ENCODE assay signal across 9 cellular contexts in the genomic region with DNA sequence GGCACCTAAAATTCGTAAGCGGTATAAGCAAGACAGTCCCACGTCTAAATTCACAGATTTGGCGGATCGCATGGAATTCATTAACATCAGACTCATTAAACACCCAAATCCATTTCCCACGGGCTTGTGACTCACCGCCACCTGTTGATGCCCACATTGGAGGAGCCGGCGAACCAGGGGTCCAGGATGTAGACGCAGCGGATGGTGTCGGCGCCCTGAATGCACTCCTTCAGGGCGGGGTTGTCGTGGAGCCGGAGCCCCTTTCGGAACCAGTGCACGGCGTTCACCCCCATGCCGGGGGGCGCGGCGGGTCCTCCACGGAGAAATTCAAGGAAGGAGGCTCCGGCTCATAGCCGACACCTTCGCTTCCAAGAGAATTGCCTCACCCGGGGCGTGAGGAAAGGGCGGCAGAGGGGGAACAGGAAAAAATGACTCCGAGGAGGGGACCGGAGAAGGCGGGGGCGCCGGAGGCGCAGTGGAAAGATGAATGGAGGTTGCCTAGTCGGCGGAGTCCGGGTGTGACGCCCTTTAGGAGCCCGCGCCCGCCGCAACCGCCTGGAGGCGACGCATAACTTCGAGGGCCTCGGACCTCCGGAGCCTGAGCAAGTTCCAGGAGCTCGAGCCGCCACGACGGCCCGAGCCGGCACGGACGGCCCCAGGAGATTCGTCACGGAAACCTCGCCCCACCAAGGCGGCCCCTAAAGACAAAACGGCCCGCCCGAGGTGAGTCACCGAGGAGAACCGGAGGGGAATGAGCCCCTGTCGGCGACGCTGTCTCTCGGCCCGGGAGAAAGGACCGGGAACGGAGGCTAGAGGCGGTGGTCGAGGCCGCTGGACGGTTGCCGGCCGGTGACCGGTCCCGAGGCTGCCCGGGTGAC. TPM values are rescaled to one million over a fixed set of nuclear protein-coding genes. Genes with fewer than 3 reads are reported as not detected.
DNase-seq lines count a peak whose midpoint lies in the region; ATAC-seq, FAIRE-seq and TF ChIP-seq lines count a peak whose summit lies in the region.
"Had no signal": no experiment of that assay in that cellular context is flagged by ENCODE, and none has a peak within 500 bp of the region (broad histone marks: within the 10 kb centered on the region; RNA-seq: fewer than 3 reads in every experiment).

No MANE protein-coding gene starts in this region.

- intact Hi-C loops in CD14-positive monocyte (cut with micrococcal nuclease) = no loop called here

- TF ChIP-seq POLR2A in GM12891 (IDR thresholded peaks at IDR 0.05; ENCODE audit: low read depth, low read length) = no peak

- ATAC-seq in GM19452 (IDR thresholded peaks at IDR 0.05; ENCODE audit: unreplicated experiment) = peak; percentile 33

- H3K4me1 Mint-ChIP-seq in CD14-positive monocyte = peaks cover 9% of the 10 kb centered on the region

- H3K9me3 Mint-ChIP-seq in CD14-positive monocyte = peaks cover 11 to 20% (median 14%) of the 10 kb centered on the region in 7 donors

- H3K36me3 Mint-ChIP-seq in CD14-positive monocyte = no peaks in the 10 kb centered on the region

- no peaks in the 10 kb centered on the region for H3K27me3 ChIP-seq in bronchial epithelial cell (ENCODE audit: control insufficient read depth, insufficient read depth, low read length)

- H3K27me3 Mint-ChIP-seq in CD14-positive monocyte (ENCODE audit: low read depth in 3 of 3) = peaks cover 0 to 1% (median 1%) of the 10 kb centered on the region in 3 donors

- H3K4me3 ChIP-seq in bronchial epithelial cell (ENCODE audit: low read depth, low read length) = peak overlapping the region; percentile 70

- H3K27ac Mint-ChIP-seq in CD14-positive monocyte = peak overlapping the region in 1 of 7 donors; percentile 5
- H3K27ac Mint-ChIP-seq: T-helper 1 cell treated with Interleukin-12 subunit alpha and Interleukin-12 subunit beta and Interleukin-4 antibody, amounts not matched to agents 30 μg/mL and 1 μg/mL, for 36 hours had no signal

- DNase-seq in CD14-positive monocyte (ENCODE audit: low spot score) (peak; percentile 66), HK-2 (ENCODE audit: unreplicated experiment) (peak; percentile 41), UCSD-AML1 (lab: John Stamatoyannopoulos, UW; ENCODE audit: unreplicated experiment) (peak; percentile 75), bronchial epithelial cell (ENCODE audit: low read depth) (peak; percentile 53), left kidney (ENCODE audit: low read depth, low spot score) (peak; percentile 69), GM12891 (ENCODE audit: insufficient read length, low spot score) (no peak)
- DNase-seq in stimulated activated CD4-positive, alpha-beta T cell treated with anti-CD3 and anti-CD28 coated beads, Interleukin-2, amount 100 ng/mL, for 4 hours (ENCODE audit: low read depth) = peak; percentile 77

- H3K36me3 ChIP-seq in bronchial epithelial cell (ENCODE audit: control insufficient read depth, insufficient read depth, low read length) = no peaks in the 10 kb centered on the region

- FAIRE-seq in bronchial epithelial cell (lab: Jason Lieb, UNC) (no peak), GM12891 (lab: Jason Lieb, UNC) (no peak)

- TF ChIP-seq CTCF in CD14-positive monocyte (IDR thresholded peaks at IDR 0.05) (no peak), bronchial epithelial cell (IDR thresholded peaks at IDR 0.05; ENCODE audit: insufficient read depth, low read length, severe bottlenecking) (peak; percentile 0)

- no peak overlapping the region for H3K4me3 Mint-ChIP-seq in CD14-positive monocyte
- H3K4me3 Mint-ChIP-seq: T-helper 1 cell treated with Interleukin-12 subunit alpha and Interleukin-12 subunit beta and Interleukin-4 antibody, amounts not matched to agents 30 μg/mL and 1 μg/mL, for 36 hours had no signal

TF ChIP-seq in GM12891, 5 proteins besides CTCF, POLR2A, EP300 and RAD21:
- TF ChIP-seq PAX5 (IDR thresholded peaks at IDR 0.05; ENCODE audit: insufficient read depth, low read length, severe bottlenecking) = no peak
- no peak for TF ChIP-seq SPI1 (IDR thresholded peaks at IDR 0.05; ENCODE audit: low read depth, low read length)
- TF ChIP-seq TAF1 (IDR thresholded peaks at IDR 0.05; ENCODE audit: low read depth, low read length) = no peak
- TF ChIP-seq POLR2AphosphoS5 (IDR thresholded peaks at IDR 0.05; ENCODE audit: low read depth, low read length) = no peak
- TF ChIP-seq POU2F2 (IDR thresholded peaks at IDR 0.05; ENCODE audit: low read depth, low read length) = no peak
TF ChIP-seq in GM12891: peak in this region for 0.

RNA-seq across cellular contexts. Expression of a gene that starts 0.4 kb away (rescaled TPM):
- polyA plus RNA-seq in CD14-positive monocyte = 1 to 10 TPM; 5.8 to 7.7 TPM
- total RNA-seq in bronchial epithelial cell = 10.8 and 18.1 TPM in 2 replicates
- 0.17 TPM for polyA plus RNA-seq in GM12891 (2012; ENCODE audit: low read depth, missing spikeins)
